ENCODE assay signal across 26 cellular contexts in genomic region chr13:40161008-40161694, GRCh38.
A peak's percentile ranks its signal among the peaks of the same experiment; 100 is the strongest.
DNase-seq lines count a peak whose midpoint lies in the region; ATAC-seq and TF ChIP-seq lines count a peak whose summit lies in the region.
"Had no signal": no experiment of that assay in that cellular context is flagged by ENCODE, and none has a peak within 500 bp of the region (broad histone marks: within the 10 kb centered on the region; RNA-seq: fewer than 3 reads in every experiment).

No MANE protein-coding gene starts in this region.

- no peak overlapping the region for H3K4me3 Mint-ChIP-seq in MCF 10A (ENCODE audit: unreplicated experiment)
- no peak overlapping the region for H3K4me3 Mint-ChIP-seq in chondrocyte (ENCODE audit: unreplicated experiment)
- no peak overlapping the region for H3K4me3 Mint-ChIP-seq in natural killer cell
- H3K4me3 Mint-ChIP-seq: CD14-positive monocyte; dendritic cell treated with granulocyte-macrophage colony-stimulating factor and Interleukin-4, amounts not matched to agents 40 ng/mL and 50 ng/mL, for 4 days; IgD-negative memory B cell; immature natural killer cell; naive thymus-derived CD8-positive, alpha-beta T cell had no signal

- no peaks in the 10 kb centered on the region for H3K9me2 ChIP-seq in Loucy (replicated peaks; ENCODE audit: low read depth, low read length)
- no peaks in the 10 kb centered on the region for H3K9me2 ChIP-seq in PC-9 (ENCODE audit: insufficient read depth)

- no peak overlapping the region for H2AK5ac ChIP-seq in trophoblast cell (ENCODE audit: low read length)

- H3F3A ChIP-seq in Loucy (ENCODE audit: low read depth) = no peaks in the 10 kb centered on the region
- H3F3A ChIP-seq in PC-9 (ENCODE audit: insufficient read depth, low read depth) = no peaks in the 10 kb centered on the region

- H2BK5ac ChIP-seq in trophoblast cell (ENCODE audit: low read depth, low read length, poor library complexity) = no peak overlapping the region

- H2BK120ac ChIP-seq in trophoblast cell (ENCODE audit: insufficient read depth, low read length, poor library complexity) = no peak overlapping the region

- H4K8ac ChIP-seq in trophoblast cell (ENCODE audit: low read depth, low read length) = no peak overlapping the region

- H3K4me1 ChIP-seq in breast epithelium (no peaks in the 10 kb centered on the region), Loucy (ENCODE audit: insufficient read depth, low read length, poor library complexity, severe bottlenecking) (peaks cover 10% of the 10 kb centered on the region), trophoblast cell (ENCODE audit: control insufficient read depth in 1 of 2, insufficient read depth in 2 of 2, low read length in 2 of 2) (peaks cover 19 to 20% of the 10 kb centered on the region in 2 experiments), PC-9 (replicated peaks; ENCODE audit: insufficient read depth) (peaks cover 27% of the 10 kb centered on the region)
- H3K4me1 ChIP-seq: left lung, upper lobe of right lung had no signal

- H4K20me1 ChIP-seq in Loucy (ENCODE audit: insufficient read depth, low read length, poor library complexity, severe bottlenecking) (no peaks in the 10 kb centered on the region), PC-9 (ENCODE audit: insufficient read depth) (no peaks in the 10 kb centered on the region)

- TF ChIP-seq POLR2A in breast epithelium (IDR thresholded peaks at IDR 0.05) = no peak

- no peaks in the 10 kb centered on the region for H3K79me2 ChIP-seq in Loucy (ENCODE audit: insufficient read depth, low read length)
- no peaks in the 10 kb centered on the region for H3K79me2 ChIP-seq in trophoblast cell (ENCODE audit: control insufficient read depth, insufficient read depth, low read length, poor library complexity)
- no peaks in the 10 kb centered on the region for H3K79me2 ChIP-seq in PC-9 (ENCODE audit: low read depth)

- H3K9ac ChIP-seq in Loucy (ENCODE audit: low read depth, low read length, poor library complexity, severe bottlenecking) (peak overlapping the region; percentile 31), trophoblast cell (ENCODE audit: low read length) (no peak overlapping the region)

- H4K12ac ChIP-seq in trophoblast cell (ENCODE audit: low read depth, low read length) = no peak overlapping the region

- no peak overlapping the region for H3K4ac ChIP-seq in trophoblast cell (ENCODE audit: low read depth, low read length)

- H3K23ac ChIP-seq in trophoblast cell (ENCODE audit: low read length) = no peak overlapping the region

- no peak overlapping the region for H3K18ac ChIP-seq in trophoblast cell (ENCODE audit: low read length)

- H3K9me3 Mint-ChIP-seq in MCF 10A (ENCODE audit: unreplicated experiment) (no peaks in the 10 kb centered on the region), chondrocyte (ENCODE audit: low read depth) (no peaks in the 10 kb centered on the region), natural killer cell (no peaks in the 10 kb centered on the region)
- H3K9me3 Mint-ChIP-seq: dendritic cell treated with granulocyte-macrophage colony-stimulating factor and Interleukin-4, amounts not matched to agents 40 ng/mL and 50 ng/mL, for 4 days; IgD-negative memory B cell; immature natural killer cell; naive thymus-derived CD8-positive, alpha-beta T cell had no signal

- TF ChIP-seq CTCF in MCF 10A (IDR thresholded peaks at IDR 0.05; ENCODE audit: unreplicated experiment) = no peak
- no peak for TF ChIP-seq CTCF in breast epithelium (IDR thresholded peaks at IDR 0.05)
- TF ChIP-seq CTCF in Loucy (conservative IDR thresholded peaks at IDR 0.05; ENCODE audit: low read length) = no peak
- no peak for TF ChIP-seq CTCF in chondrocyte (IDR thresholded peaks at IDR 0.05)
- TF ChIP-seq CTCF in natural killer cell (IDR thresholded peaks at IDR 0.05) = no peak
- no peak for TF ChIP-seq CTCF in PC-9 (conservative IDR thresholded peaks at IDR 0.05)

- BruUV-seq in MCF 10A (replicated peaks; lab: Mats Ljungman, UMichigan) = no TSS peak
- BruUV-seq in PC-9 (replicated peaks; lab: Mats Ljungman, UMichigan) = no TSS peak

- peaks cover 12% of the 10 kb centered on the region for H3K4me1 Mint-ChIP-seq in MCF 10A (ENCODE audit: insufficient read depth, unreplicated experiment)
- H3K4me1 Mint-ChIP-seq in chondrocyte (ENCODE audit: low read depth) = peaks cover 27% of the 10 kb centered on the region
- no peaks in the 10 kb centered on the region for H3K4me1 Mint-ChIP-seq in natural killer cell
- H3K4me1 Mint-ChIP-seq: CD14-positive monocyte, immature natural killer cell had no signal

- no peak overlapping the region for H4K91ac ChIP-seq in trophoblast cell (ENCODE audit: low read depth, low read length)

- peaks cover 13% of the 10 kb centered on the region for H3K79me1 ChIP-seq in trophoblast cell (ENCODE audit: low read length)

- no peak overlapping the region for H3K27ac ChIP-seq in breast epithelium
- no peak overlapping the region for H3K27ac ChIP-seq in trophoblast cell (ENCODE audit: low read depth, low read length)
- H3K27ac ChIP-seq in PC-9 = no peak overlapping the region
- H3K27ac ChIP-seq: left lung, pancreas, RWPE1, upper lobe of right lung had no signal

- intact Hi-C loops in MCF 10A (cut with micrococcal nuclease) (no loop called here), breast epithelium (cut with DNase I; ENCODE audit: low total_unique reads) (no loop called here), natural killer cell (cut with micrococcal nuclease) (no loop called here), PC-9 (cut with micrococcal nuclease; ENCODE audit: unreplicated experiment) (no loop called here)

- H3K27me3 ChIP-seq in breast epithelium (no peaks in the 10 kb centered on the region), Loucy (ENCODE audit: insufficient read depth, low read length, poor library complexity, severe bottlenecking) (no peaks in the 10 kb centered on the region), trophoblast cell (ENCODE audit: insufficient read depth, low read length) (no peaks in the 10 kb centered on the region), PC-9 (ENCODE audit: insufficient read depth, low read depth) (no peaks in the 10 kb centered on the region)
- H3K27me3 ChIP-seq: left lung, pancreas, upper lobe of right lung had no signal

- H3K36me3 Mint-ChIP-seq in MCF 10A (ENCODE audit: insufficient read depth, unreplicated experiment) (no peaks in the 10 kb centered on the region), chondrocyte (ENCODE audit: low read depth) (no peaks in the 10 kb centered on the region), natural killer cell (no peaks in the 10 kb centered on the region)
- H3K36me3 Mint-ChIP-seq: CD14-positive monocyte; IgD-negative memory B cell; immature natural killer cell; naive thymus-derived CD8-positive, alpha-beta T cell had no signal

- peak overlapping the region; percentile 52 for H3K27ac Mint-ChIP-seq in MCF 10A (ENCODE audit: low read depth, unreplicated experiment)
- peak overlapping the region; percentile 8 for H3K27ac Mint-ChIP-seq in chondrocyte (ENCODE audit: unreplicated experiment)
- H3K27ac Mint-ChIP-seq in natural killer cell = no peak overlapping the region
- H3K27ac Mint-ChIP-seq: dendritic cell treated with granulocyte-macrophage colony-stimulating factor and Interleukin-4, amounts not matched to agents 40 ng/mL and 50 ng/mL, for 4 days; immature natural killer cell had no signal

- H2AFZ ChIP-seq in Loucy (ENCODE audit: low read length) (no peak overlapping the region), trophoblast cell (ENCODE audit: insufficient read depth, low read length, poor library complexity) (no peak overlapping the region), PC-9 (no peak overlapping the region)

- WGBS in trophoblast cell (ENCODE audit: extremely low coverage, insufficient coverage, insufficient read length) = 100% methylated on average over 2 of the region's 8 CpGs

- H3K27me3 Mint-ChIP-seq in MCF 10A (ENCODE audit: insufficient read depth, unreplicated experiment) (no peaks in the 10 kb centered on the region), chondrocyte (ENCODE audit: low read depth) (peaks cover 2% of the 10 kb centered on the region), natural killer cell (ENCODE audit: low read depth in 2 of 2) (peaks cover 6 to 13% of the 10 kb centered on the region in 2 donors)
- H3K27me3 Mint-ChIP-seq: dendritic cell treated with granulocyte-macrophage colony-stimulating factor and Interleukin-4, amounts not matched to agents 40 ng/mL and 50 ng/mL, for 4 days; naive thymus-derived CD8-positive, alpha-beta T cell had no signal

- ATAC-seq in natural killer cell = no peak
- ATAC-seq: left lung; naive thymus-derived CD8-positive, alpha-beta T cell; pancreas; right cardiac atrium; SK-N-SH treated with all-trans-retinoic acid at 6 μM for 48 hours; upper lobe of right lung had no signal

- no peak overlapping the region for H3K4me2 ChIP-seq in Loucy (ENCODE audit: low read depth, low read length, poor library complexity, severe bottlenecking)
- no peak overlapping the region for H3K4me2 ChIP-seq in trophoblast cell (ENCODE audit: low read length)
- no peak overlapping the region for H3K4me2 ChIP-seq in PC-9

- H3K4me3 ChIP-seq in breast epithelium = no peak overlapping the region
- no peak overlapping the region for H3K4me3 ChIP-seq in Loucy (ENCODE audit: low read length, poor library complexity, severe bottlenecking)
- no peak overlapping the region for H3K4me3 ChIP-seq in trophoblast cell (ENCODE audit: low read depth, low read length)
- H3K4me3 ChIP-seq in PC-9 = no peak overlapping the region
- H3K4me3 ChIP-seq: left lung, pancreas, upper lobe of right lung had no signal

- H2BK12ac ChIP-seq in trophoblast cell (ENCODE audit: low read length) = no peak overlapping the region

- H3K36me3 ChIP-seq in breast epithelium = no peaks in the 10 kb centered on the region
- no peaks in the 10 kb centered on the region for H3K36me3 ChIP-seq in Loucy (ENCODE audit: insufficient read depth, low read length)
- H3K36me3 ChIP-seq in trophoblast cell (ENCODE audit: control insufficient read depth in 1 of 2, insufficient read depth in 2 of 2, low read length in 2 of 2) = no peaks in the 10 kb centered on the region
- H3K36me3 ChIP-seq in PC-9 (ENCODE audit: low read depth) = no peaks in the 10 kb centered on the region
- H3K36me3 ChIP-seq: left lung, pancreas, upper lobe of right lung had no signal

- H3K9me3 ChIP-seq in breast epithelium (no peaks in the 10 kb centered on the region), Loucy (ENCODE audit: insufficient read depth, low read depth, low read length) (no peaks in the 10 kb centered on the region), trophoblast cell (ENCODE audit: insufficient read depth, low read depth, low read length) (no peaks in the 10 kb centered on the region), PC-9 (ENCODE audit: insufficient read depth, low read depth) (no peaks in the 10 kb centered on the region)
- H3K9me3 ChIP-seq: left lung, pancreas, upper lobe of right lung had no signal

- CTCF ChIA-PET in MCF 10A (lab: Yijun Ruan, JAX) (interaction anchor here (0.6 to 1.6 kb wide), 3 partner anchors 8 to 248 kb away, joined by 3 to 4 read pairs (median 3); no protein-coding TSS in a partner anchor), PC-9 (lab: Charles Lee) (interaction anchor here (0.6 kb wide), 1 partner anchor 58 kb away, joined by 3 read pairs; no protein-coding TSS in a partner anchor)

- POLR2A ChIA-PET in MCF 10A (lab: Yijun Ruan, JAX) = interaction anchor here (0.9 to 1.4 kb wide), 2 partner anchors 8 to 760 kb away, joined by 3 to 4 read pairs; no protein-coding TSS in a partner anchor
- POLR2A ChIA-PET in PC-9 (lab: Charles Lee; ENCODE audit: unreplicated experiment) = no interaction called here

- no peak overlapping the region for H3K14ac ChIP-seq in trophoblast cell (ENCODE audit: low read length)

- DNase-seq in MCF 10A (ENCODE audit: unreplicated experiment) (peak; percentile 49), breast epithelium (ENCODE audit: low spot score in 2 of 2) (no peak), chondrocyte (ENCODE audit: low spot score) (no peak), NCI-H1417 treated with DMSO at 0.1 percent for 48 hours (lab: John Stamatoyannopoulos, UW) (no peak), natural killer cell (no peak), trophoblast cell (no peak), PC-9 (no peak)
- DNase-seq: activated CD4-positive, alpha-beta T cell treated with anti-CD3 and anti-CD28 coated beads, Interleukin-2, amount 50 U/mL, for 48 hours; activated CD4-positive, CD25-positive, alpha-beta regulatory T cell; activated gamma-delta T cell treated with Interleukin-2 at 50 U/mL for 16 hours; HCEC 1CT; immature natural killer cell; left lung; naive thymus-derived CD8-positive, alpha-beta T cell; NCI-H187; NCI-H510A; pancreas; right cardiac atrium; T-helper 9 cell; upper lobe of right lung had no signal

Comparison
In these comparisons a context has a peak if more than half of its experiments do, and no peak if none do; other contexts are left out.
1. H3K27ac Mint-ChIP-seq: peak in MCF 10A (single experiment) and chondrocyte (single experiment); none in natural killer cell (0 of 2).